ENCODE assay signal across 1 cellular context in the genomic region with DNA sequence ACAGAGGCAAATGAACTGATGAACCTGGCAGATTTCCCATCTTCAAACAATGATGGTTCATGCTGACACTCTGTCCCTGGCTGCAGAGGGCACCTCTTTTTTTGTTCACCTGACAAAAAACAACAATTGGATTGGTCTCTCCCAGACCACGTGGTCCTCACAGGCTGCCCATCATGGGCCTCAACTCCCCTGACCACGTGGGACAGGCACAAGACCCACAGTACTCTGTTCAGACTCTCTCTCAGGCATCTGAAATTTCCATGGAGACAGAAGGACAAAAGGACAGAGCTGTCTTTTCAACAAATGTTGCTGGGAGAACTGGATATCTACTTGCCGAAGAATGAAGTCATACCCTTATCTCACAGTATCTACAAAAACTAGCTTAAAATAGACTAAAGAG.
TF ChIP-seq lines count a peak whose summit lies in the region.

No MANE protein-coding gene starts in this region.

TF ChIP-seq in K562, 482 proteins besides CTCF, POLR2A, EP300 and RAD21 (continued from another document):
- TF ChIP-seq, protein P1, sequence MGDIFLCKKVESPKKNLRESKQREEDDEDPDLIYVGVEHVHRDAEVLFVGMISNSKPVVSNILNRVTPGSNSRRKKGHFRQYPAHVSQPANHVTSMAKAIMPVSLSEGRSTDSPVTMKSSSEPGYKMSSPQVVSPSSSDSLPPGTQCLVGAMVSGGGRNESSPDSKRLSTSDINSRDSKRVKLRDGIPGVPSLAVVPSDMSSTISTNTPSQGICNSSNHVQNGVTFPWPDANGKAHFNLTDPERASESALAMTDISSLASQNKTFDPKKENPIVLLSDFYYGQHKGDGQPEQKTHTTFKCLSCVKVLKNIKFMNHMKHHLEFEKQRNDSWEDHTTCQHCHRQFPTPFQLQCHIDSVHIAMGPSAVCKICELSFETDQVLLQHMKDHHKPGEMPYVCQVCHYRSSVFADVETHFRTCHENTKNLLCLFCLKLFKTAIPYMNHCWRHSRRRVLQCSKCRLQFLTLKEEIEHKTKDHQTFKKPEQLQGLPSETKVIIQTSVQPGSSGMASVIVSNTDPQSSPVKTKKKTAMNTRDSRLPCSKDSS (IDR thresholded peaks at IDR 0.05; ENCODE audit: low read depth, partially characterized antibody) = no peak
- no peak for TF ChIP-seq NFIC (IDR thresholded peaks at IDR 0.05)
- TF ChIP-seq LEF1 (IDR thresholded peaks at IDR 0.05) = no peak
- no peak for TF ChIP-seq NONO (IDR thresholded peaks at IDR 0.05; ENCODE audit: low read depth in 2 of 2, low read length in 1 of 2)
- TF ChIP-seq ZNF175 (CRISPR knock-in tag; IDR thresholded peaks at IDR 0.05; ENCODE audit: low read depth) = no peak
- no peak for TF ChIP-seq CEBPG (CRISPR knock-in tag; IDR thresholded peaks at IDR 0.05)
- TF ChIP-seq CEBPG (tag; conservative IDR thresholded peaks at IDR 0.05 in 1 of 2, IDR thresholded peaks at IDR 0.05 in 1 of 2) = no peak
